ENCODE assay signal across 1 cellular context in the genomic region with DNA sequence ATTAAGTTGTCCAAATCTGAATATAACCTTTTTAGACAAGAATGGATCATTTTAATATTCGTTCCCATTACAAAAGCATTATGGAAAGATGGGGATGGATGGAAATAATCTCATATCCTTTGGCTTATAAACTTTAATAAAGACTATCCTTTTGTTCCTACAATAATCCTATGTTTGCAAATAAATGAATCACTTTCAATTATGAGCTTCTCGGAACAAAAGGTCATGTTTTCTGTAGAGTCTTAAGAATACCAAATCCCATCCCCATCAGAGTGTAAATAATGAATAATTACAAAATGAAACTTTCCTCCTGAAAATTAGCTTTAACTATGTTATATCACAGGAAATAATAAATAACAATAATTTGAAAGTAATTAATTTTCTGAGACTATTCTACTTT.
TF ChIP-seq lines count a peak whose summit lies in the region.

No MANE protein-coding gene starts in this region.

TF ChIP-seq in HCT116, 20 proteins besides CTCF, POLR2A, EP300 and RAD21 (continued from another document):
- TF ChIP-seq, protein P1, sequence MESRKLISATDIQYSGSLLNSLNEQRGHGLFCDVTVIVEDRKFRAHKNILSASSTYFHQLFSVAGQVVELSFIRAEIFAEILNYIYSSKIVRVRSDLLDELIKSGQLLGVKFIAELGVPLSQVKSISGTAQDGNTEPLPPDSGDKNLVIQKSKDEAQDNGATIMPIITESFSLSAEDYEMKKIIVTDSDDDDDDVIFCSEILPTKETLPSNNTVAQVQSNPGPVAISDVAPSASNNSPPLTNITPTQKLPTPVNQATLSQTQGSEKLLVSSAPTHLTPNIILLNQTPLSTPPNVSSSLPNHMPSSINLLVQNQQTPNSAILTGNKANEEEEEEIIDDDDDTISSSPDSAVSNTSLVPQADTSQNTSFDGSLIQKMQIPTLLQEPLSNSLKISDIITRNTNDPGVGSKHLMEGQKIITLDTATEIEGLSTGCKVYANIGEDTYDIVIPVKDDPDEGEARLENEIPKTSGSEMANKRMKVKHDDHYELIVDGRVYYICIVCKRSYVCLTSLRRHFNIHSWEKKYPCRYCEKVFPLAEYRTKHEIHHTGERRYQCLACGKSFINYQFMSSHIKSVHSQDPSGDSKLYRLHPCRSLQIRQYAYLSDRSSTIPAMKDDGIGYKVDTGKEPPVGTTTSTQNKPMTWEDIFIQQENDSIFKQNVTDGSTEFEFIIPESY (IDR thresholded peaks at IDR 0.05; ENCODE audit: extremely low read depth, insufficient replicate concordance, low read length) = no peak
- no peak for TF ChIP-seq SP1 (IDR thresholded peaks at IDR 0.05; ENCODE audit: low read depth)
- TF ChIP-seq JUND (IDR thresholded peaks at IDR 0.05) = no peak
- TF ChIP-seq, protein P2, sequence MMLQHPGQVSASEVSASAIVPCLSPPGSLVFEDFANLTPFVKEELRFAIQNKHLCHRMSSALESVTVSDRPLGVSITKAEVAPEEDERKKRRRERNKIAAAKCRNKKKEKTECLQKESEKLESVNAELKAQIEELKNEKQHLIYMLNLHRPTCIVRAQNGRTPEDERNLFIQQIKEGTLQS (IDR thresholded peaks at IDR 0.05) = no peak
- no peak for TF ChIP-seq CBX3 (IDR thresholded peaks at IDR 0.05; ENCODE audit: low read depth)
